In the genomic region with DNA sequence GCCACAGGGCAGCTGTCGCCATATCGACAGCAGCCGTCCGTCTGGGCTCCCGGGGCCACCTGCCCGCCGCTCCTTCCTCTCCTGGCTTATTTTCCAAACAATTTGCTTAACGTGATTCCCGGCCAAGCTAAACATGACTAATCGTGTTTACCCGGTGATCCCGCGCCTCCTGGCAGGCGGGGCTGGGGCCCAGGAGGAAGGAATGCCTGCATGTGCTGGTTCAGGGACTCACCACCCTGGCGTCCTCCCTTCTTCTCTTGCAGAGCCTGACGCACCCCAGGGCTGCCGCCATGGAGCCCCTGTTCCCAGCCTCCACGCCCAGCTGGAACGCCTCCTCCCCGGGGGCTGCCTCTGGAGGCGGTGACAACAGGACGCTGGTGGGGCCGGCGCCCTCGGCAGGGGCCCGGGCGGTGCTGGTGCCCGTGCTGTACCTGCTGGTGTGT, we compare ENCODE assay signal across 9 cellular contexts. TPM values are rescaled to one million over a fixed set of nuclear protein-coding genes. Genes with fewer than 3 reads are reported as not detected.
DNase-seq lines count a peak whose midpoint lies in the region; ATAC-seq and TF ChIP-seq lines count a peak whose summit lies in the region.
"Had no signal": no experiment of that assay in that cellular context is flagged by ENCODE, and none has a peak within 500 bp of the region (broad histone marks: within the 10 kb centered on the region; RNA-seq: fewer than 3 reads in every experiment).

No MANE protein-coding gene starts in this region.

- POLR2A ChIA-PET in activated CD4-positive, alpha-beta T cell treated with anti-CD3 and anti-CD28 coated beads, Interleukin-2, amount 10 ng/mL, durations not matched to agents 7 days and 5 days (lab: Charles Lee) = no interaction called here
- POLR2A ChIA-PET in CD8-positive, alpha-beta memory T cell (lab: Charles Lee) = no interaction called here

- no peaks in the 10 kb centered on the region for H3K9me3 Mint-ChIP-seq in activated CD4-positive, alpha-beta T cell treated with anti-CD3 and anti-CD28 coated beads, Interleukin-2, amount 10 ng/mL, durations not matched to agents 7 days and 5 days
- peaks cover 0 to 2% (median 0%) of the 10 kb centered on the region in 5 donors for H3K9me3 Mint-ChIP-seq in CD8-positive, alpha-beta memory T cell

- H3K27ac Mint-ChIP-seq in activated CD4-positive, alpha-beta T cell treated with anti-CD3 and anti-CD28 coated beads, Interleukin-2, amount 10 ng/mL, durations not matched to agents 7 days and 5 days = no peak overlapping the region
- H3K27ac Mint-ChIP-seq in CD8-positive, alpha-beta memory T cell = no peak overlapping the region

- CTCF ChIA-PET in activated CD4-positive, alpha-beta T cell treated with anti-CD3 and anti-CD28 coated beads, Interleukin-2, amount 10 ng/mL, durations not matched to agents 7 days and 5 days (lab: Charles Lee) = no interaction called here
- CTCF ChIA-PET in CD8-positive, alpha-beta memory T cell (lab: Charles Lee) = no interaction called here

- no peaks in the 10 kb centered on the region for H3K36me3 ChIP-seq in CD8-positive, alpha-beta memory T cell (ENCODE audit: insufficient read depth, low read length)

- no peak overlapping the region for H3K4me3 Mint-ChIP-seq in activated CD4-positive, alpha-beta T cell treated with anti-CD3 and anti-CD28 coated beads, Interleukin-2, amount 10 ng/mL, durations not matched to agents 7 days and 5 days
- H3K4me3 Mint-ChIP-seq in CD8-positive, alpha-beta memory T cell = no peak overlapping the region

- H3K27ac ChIP-seq in CD8-positive, alpha-beta memory T cell (ENCODE audit: low read depth, low read length) = no peak overlapping the region

- H3K4me1 ChIP-seq in CD8-positive, alpha-beta memory T cell (ENCODE audit: insufficient read depth, low read length) = no peaks in the 10 kb centered on the region

- peak; percentile 88 for DNase-seq in A172 (ENCODE audit: low spot score)
- DNase-seq in LoVo (ENCODE audit: low spot score) = peak; percentile 80
- peak; percentile 63 for DNase-seq in iris pigment epithelial cell (ENCODE audit: low read depth)
- DNase-seq in activated CD4-positive, alpha-beta T cell treated with anti-CD3 and anti-CD28 coated beads, Interleukin-2, amount 10 ng/mL, durations not matched to agents 7 days and 5 days = no peak
- DNase-seq in CD8-positive, alpha-beta memory T cell = no peak
- DNase-seq: stimulated activated naive CD4-positive, alpha-beta T cell had no signal

- no peaks in the 10 kb centered on the region for H3K4me1 Mint-ChIP-seq in activated CD4-positive, alpha-beta T cell treated with anti-CD3 and anti-CD28 coated beads, Interleukin-2, amount 10 ng/mL, durations not matched to agents 7 days and 5 days
- no peaks in the 10 kb centered on the region for H3K4me1 Mint-ChIP-seq in CD8-positive, alpha-beta memory T cell

- peaks cover 3% of the 10 kb centered on the region for H3K27me3 ChIP-seq in CD8-positive, alpha-beta memory T cell (ENCODE audit: insufficient read depth, low read length, poor library complexity, severe bottlenecking)

- no peak overlapping the region for H3K4me3 ChIP-seq in CD8-positive, alpha-beta memory T cell (ENCODE audit: low read length)

- ATAC-seq in SK-N-SH treated with all-trans-retinoic acid at 6 μM for 48 hours (peak; percentile 30), GM18517 (IDR thresholded peaks at IDR 0.05; ENCODE audit: unreplicated experiment) (no peak), GM19035 (IDR thresholded peaks at IDR 0.05; ENCODE audit: unreplicated experiment) (no peak)

- peaks cover 2% of the 10 kb centered on the region for H3K27me3 Mint-ChIP-seq in activated CD4-positive, alpha-beta T cell treated with anti-CD3 and anti-CD28 coated beads, Interleukin-2, amount 10 ng/mL, durations not matched to agents 7 days and 5 days
- peaks cover 2 to 25% of the 10 kb centered on the region in 2 donors for H3K27me3 Mint-ChIP-seq in CD8-positive, alpha-beta memory T cell

- H3K9me3 ChIP-seq in CD8-positive, alpha-beta memory T cell (ENCODE audit: low read length) = no peaks in the 10 kb centered on the region

- no peaks in the 10 kb centered on the region for H3K36me3 Mint-ChIP-seq in activated CD4-positive, alpha-beta T cell treated with anti-CD3 and anti-CD28 coated beads, Interleukin-2, amount 10 ng/mL, durations not matched to agents 7 days and 5 days (ENCODE audit: low read depth)
- H3K36me3 Mint-ChIP-seq in CD8-positive, alpha-beta memory T cell = no peaks in the 10 kb centered on the region

TF ChIP-seq in SK-N-SH treated with all-trans-retinoic acid at 6 μM for 48 hours, 23 proteins besides CTCF, POLR2A, EP300 and RAD21:
- TF ChIP-seq ZNF565 (CRISPR knock-in tag; conservative IDR thresholded peaks at IDR 0.05; ENCODE audit: low read depth) (no peak), TOX (CRISPR knock-in tag; IDR thresholded peaks at IDR 0.05; ENCODE audit: borderline replicate concordance) (no peak), TCF4 (CRISPR knock-in tag; IDR thresholded peaks at IDR 0.05; ENCODE audit: borderline replicate concordance) (no peak), SNAI2 (CRISPR knock-in tag; IDR thresholded peaks at IDR 0.05) (no peak)
- TF ChIP-seq, protein P1, sequence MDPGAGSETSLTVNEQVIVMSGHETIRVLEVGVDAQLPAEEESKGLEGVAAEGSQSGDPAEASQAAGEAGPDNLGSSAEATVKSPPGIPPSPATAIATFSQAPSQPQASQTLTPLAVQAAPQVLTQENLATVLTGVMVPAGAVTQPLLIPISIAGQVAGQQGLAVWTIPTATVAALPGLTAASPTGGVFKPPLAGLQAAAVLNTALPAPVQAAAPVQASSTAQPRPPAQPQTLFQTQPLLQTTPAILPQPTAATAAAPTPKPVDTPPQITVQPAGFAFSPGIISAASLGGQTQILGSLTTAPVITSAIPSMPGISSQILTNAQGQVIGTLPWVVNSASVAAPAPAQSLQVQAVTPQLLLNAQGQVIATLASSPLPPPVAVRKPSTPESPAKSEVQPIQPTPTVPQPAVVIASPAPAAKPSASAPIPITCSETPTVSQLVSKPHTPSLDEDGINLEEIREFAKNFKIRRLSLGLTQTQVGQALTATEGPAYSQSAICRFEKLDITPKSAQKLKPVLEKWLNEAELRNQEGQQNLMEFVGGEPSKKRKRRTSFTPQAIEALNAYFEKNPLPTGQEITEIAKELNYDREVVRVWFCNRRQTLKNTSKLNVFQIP (CRISPR knock-in tag; IDR thresholded peaks at IDR 0.05; ENCODE audit: borderline replicate concordance, low read depth) = no peak

RNA-seq across cellular contexts. Expression of a gene that starts 6.1 kb away (rescaled TPM):
- not detected in 2 replicates for total RNA-seq in A172 (2014; rRNA removed; shearing (Covaris generic))
- not detected for total RNA-seq in activated CD4-positive, alpha-beta T cell treated with anti-CD3 and anti-CD28 coated beads, Interleukin-2, amount 10 ng/mL, durations not matched to agents 7 days and 5 days
- total RNA-seq in CD8-positive, alpha-beta memory T cell = not detected
- not detected for polyA plus RNA-seq in CD8-positive, alpha-beta memory T cell

RNA-seq across cellular contexts. Expression of a gene that starts 17.4 kb away (rescaled TPM):
- total RNA-seq in A172 (2014; rRNA removed; shearing (Covaris generic)) = 2.9 TPM in 1 of 2 replicates, not detected in the other
- not detected for total RNA-seq in activated CD4-positive, alpha-beta T cell treated with anti-CD3 and anti-CD28 coated beads, Interleukin-2, amount 10 ng/mL, durations not matched to agents 7 days and 5 days
- total RNA-seq in CD8-positive, alpha-beta memory T cell = not detected
- not detected for polyA plus RNA-seq in CD8-positive, alpha-beta memory T cell

Comparison
In these comparisons a context has a peak if more than half of its experiments do, and no peak if none do; other contexts are left out.
1. DNase-seq: peak in A172 (single experiment), LoVo (single experiment) and iris pigment epithelial cell (single experiment); none in activated CD4-positive, alpha-beta T cell treated with anti-CD3 and anti-CD28 coated beads, Interleukin-2, amount 10 ng/mL, durations not matched to agents 7 days and 5 days (single experiment) and CD8-positive, alpha-beta memory T cell (0 of 5).